8 cellular contexts compared by ENCODE assay signal in genomic region chr12:47079894-47080724, GRCh38. TPM values are rescaled to one million over a fixed set of nuclear protein-coding genes. Genes with fewer than 3 reads are reported as not detected.
DNase-seq lines count a peak whose midpoint lies in the region; ATAC-seq and TF ChIP-seq lines count a peak whose summit lies in the region.

TSS of gene AMIGO2 (minus strand) at chr12:47079959. CDS start at chr12:47079002, 957 bp downstream.

- H3K36me3 ChIP-seq in WERI-Rb-1 (no peaks in the 10 kb centered on the region), colonic mucosa (no peaks in the 10 kb centered on the region)

- peaks cover 74% of the 10 kb centered on the region for H3K27me3 ChIP-seq in WERI-Rb-1 (ENCODE audit: insufficient read depth, low read depth, severe bottlenecking)
- H3K27me3 ChIP-seq in colonic mucosa: peaks cover 9% of the 10 kb centered on the region

- intact Hi-C loops in activated CD4-positive, alpha-beta T cell treated with anti-CD3 and anti-CD28 coated beads for 36 hours (cut with DNase I, micrococcal nuclease): loop anchor here (1.0 to 5.0 kb wide), 17 partner anchors 41 to 1353 kb away; partner anchors contain the start of genes ARID2 (in 1 of the 2) and RPAP3 (in 1 of the 2)
- intact Hi-C loops in colonic mucosa (cut with DNase I): loop anchor here (5.0 to 10.0 kb wide), 3 partner anchors 48 to 227 kb away; no protein-coding TSS in a partner anchor

- POLR2A ChIA-PET in activated CD4-positive, alpha-beta T cell treated with anti-CD3 and anti-CD28 coated beads for 36 hours (lab: Charles Lee): interaction anchor here (0.7 to 1.8 kb wide), 5 partner anchors 10 to 139 kb away, joined by 3 to 10 read pairs (median 6); no protein-coding TSS in a partner anchor

- peak; percentile 30 for ATAC-seq in activated CD4-positive, alpha-beta T cell treated with anti-CD3 and anti-CD28 coated beads for 36 hours
- ATAC-seq in left lobe of liver (peak; percentile 62), HG03025 (IDR thresholded peaks at IDR 0.05; ENCODE audit: low FRiP score, unreplicated experiment) (no peak)

- H3K9me3 ChIP-seq in WERI-Rb-1 (ENCODE audit: severe bottlenecking) (no peaks in the 10 kb centered on the region), colonic mucosa (no peaks in the 10 kb centered on the region)

- H3K9ac ChIP-seq in colonic mucosa (ENCODE audit: low read depth in 2 of 2, low read length in 2 of 2): peak within 1 kb of the TSS; percentile 65 to 74

- H3K36me3 Mint-ChIP-seq in activated CD4-positive, alpha-beta T cell treated with anti-CD3 and anti-CD28 coated beads for 36 hours (ENCODE audit: low read depth): peaks cover 41% of the 10 kb centered on the region

- no peaks in the 10 kb centered on the region for H3K9me3 Mint-ChIP-seq in activated CD4-positive, alpha-beta T cell treated with anti-CD3 and anti-CD28 coated beads for 36 hours (ENCODE audit: low read depth)

- H3K4me3 ChIP-seq in WERI-Rb-1 (ENCODE audit: low read depth, low read length) (peak within 1 kb of the TSS; percentile 9), colonic mucosa (peak within 1 kb of the TSS; percentile 55)

- no peak for TF ChIP-seq CTCF in WERI-Rb-1 (IDR thresholded peaks at IDR 0.05; ENCODE audit: low read depth, low read length)
- no peak for TF ChIP-seq CTCF in colonic mucosa (IDR thresholded peaks at IDR 0.05)

- peak within 1 kb of the TSS; percentile 96 for H3K4me3 Mint-ChIP-seq in activated CD4-positive, alpha-beta T cell treated with anti-CD3 and anti-CD28 coated beads for 36 hours

- H3K27ac ChIP-seq in WERI-Rb-1 (no peak within 1 kb of the TSS), colonic mucosa (peak within 1 kb of the TSS; percentile 77)

- no peaks in the 10 kb centered on the region for H3K4me1 ChIP-seq in colonic mucosa

- CTCF ChIA-PET in activated CD4-positive, alpha-beta T cell treated with anti-CD3 and anti-CD28 coated beads for 36 hours (lab: Charles Lee): interaction anchor here (0.6 to 6.0 kb wide), 9 partner anchors 10 to 318 kb away, joined by 3 to 34 read pairs (median 3); no protein-coding TSS in a partner anchor

- H3K4me1 Mint-ChIP-seq in activated CD4-positive, alpha-beta T cell treated with anti-CD3 and anti-CD28 coated beads for 36 hours: peaks cover 75% of the 10 kb centered on the region

- H3K27ac Mint-ChIP-seq in activated CD4-positive, alpha-beta T cell treated with anti-CD3 and anti-CD28 coated beads for 36 hours: peak within 1 kb of the TSS; percentile 96

- peak; percentile 56 for DNase-seq in activated CD4-positive, alpha-beta T cell treated with anti-CD3 and anti-CD28 coated beads for 36 hours
- no peak for DNase-seq in activated CD4-positive, alpha-beta T cell treated with anti-CD3 and anti-CD28 coated beads for 1 hour
- DNase-seq in HuH-7 (ENCODE audit: low spot score) (peak; percentile 52), WERI-Rb-1 (no peak), colonic mucosa (peak; percentile 40), left lobe of liver (ENCODE audit: low spot score) (peak; percentile 54)
- peak; percentile 20 to 26 for DNase-seq in stimulated activated CD4-positive, alpha-beta T cell treated with anti-CD3 and anti-CD28 coated beads, Interleukin-2, amount 100 ng/mL, for 48 hours

- H3K27me3 Mint-ChIP-seq in activated CD4-positive, alpha-beta T cell treated with anti-CD3 and anti-CD28 coated beads for 36 hours: no peaks in the 10 kb centered on the region

RNA-seq across cellular contexts. Expression of gene AMIGO2, which starts in this region (rescaled TPM):
- total RNA-seq in activated CD4-positive, alpha-beta T cell treated with anti-CD3 and anti-CD28 coated beads for 36 hours: 10 to 100 TPM; 15.1 to 17.1 TPM
- total RNA-seq in colonic mucosa (10 to 100 TPM in 1 of 2 donors, 1 to 10 TPM in 1; 2.0 to 11.1 TPM), left lobe of liver (1.5 TPM)

Comparison
In these comparisons a context has a peak if more than half of its experiments do, and no peak if none do; other contexts are left out.
1. DNase-seq: peak in activated CD4-positive, alpha-beta T cell treated with anti-CD3 and anti-CD28 coated beads for 36 hours (single experiment), HuH-7 (single experiment), colonic mucosa (single experiment), left lobe of liver (single experiment) and stimulated activated CD4-positive, alpha-beta T cell treated with anti-CD3 and anti-CD28 coated beads, Interleukin-2, amount 100 ng/mL, for 48 hours (2 of 2); none in activated CD4-positive, alpha-beta T cell treated with anti-CD3 and anti-CD28 coated beads for 1 hour (single experiment) and WERI-Rb-1 (single experiment).